9 cellular contexts compared by ENCODE assay signal in the genomic region with DNA sequence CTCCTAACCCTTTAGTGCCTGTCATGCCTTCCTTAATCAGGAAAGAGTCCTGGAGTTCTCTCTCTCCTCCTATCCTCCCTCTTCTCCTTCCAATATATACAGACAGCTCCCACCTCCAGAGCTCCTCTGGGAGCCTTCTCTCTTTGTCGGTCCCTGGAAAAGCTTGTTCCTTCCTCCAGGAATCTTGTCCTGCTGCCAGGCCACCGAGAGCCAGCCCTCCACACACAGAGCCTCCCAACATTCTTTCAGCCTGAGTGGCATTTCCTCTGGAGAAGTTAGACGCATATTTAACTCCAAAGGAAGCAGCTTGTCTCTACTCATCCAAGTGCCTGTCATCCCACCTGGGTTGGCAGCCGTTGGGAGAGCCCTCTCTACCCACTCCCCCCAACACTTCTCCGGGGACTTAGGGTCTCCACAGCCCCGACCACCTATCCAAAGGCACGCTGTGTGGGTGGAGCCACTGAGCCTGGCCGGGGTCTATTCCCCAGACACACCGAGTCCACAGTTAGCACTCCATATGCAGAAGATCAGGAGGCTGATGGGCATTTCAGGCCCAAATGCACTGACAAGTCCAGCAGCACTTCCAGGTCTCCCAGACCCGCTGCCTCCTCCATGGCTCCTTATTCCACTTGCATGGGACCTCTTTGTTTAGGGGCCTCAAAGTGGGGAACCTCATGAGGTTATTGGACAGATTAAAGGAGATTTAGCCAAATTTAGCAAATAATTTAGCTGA.
DNase-seq lines count a peak whose midpoint lies in the region; ATAC-seq and TF ChIP-seq lines count a peak whose summit lies in the region.
"Had no signal": no experiment of that assay in that cellular context is flagged by ENCODE, and none has a peak within 500 bp of the region (broad histone marks: within the 10 kb centered on the region; RNA-seq: fewer than 3 reads in every experiment).

No MANE protein-coding gene starts in this region.

- H3K4me3 ChIP-seq in brain microvascular endothelial cell (ENCODE audit: low read depth, low read length) = no peak overlapping the region

- H3K27ac ChIP-seq in brain microvascular endothelial cell = peak overlapping the region; percentile 64
- H3K27ac ChIP-seq: neutrophil had no signal

- no peak for TF ChIP-seq CTCF in brain microvascular endothelial cell (IDR thresholded peaks at IDR 0.05; ENCODE audit: low read depth, low read length, missing control alignments)
- no peak for TF ChIP-seq CTCF in GM10266 (IDR thresholded peaks at IDR 0.05; ENCODE audit: control insufficient read depth, insufficient read depth, low read depth, missing control alignments)

- DNase-seq in HS-27A (ENCODE audit: low read depth) = peak; percentile 95
- peak; percentile 76 for DNase-seq in brain microvascular endothelial cell
- DNase-seq in iris pigment epithelial cell (ENCODE audit: low read depth) = peak; percentile 70
- peak; percentile 81 for DNase-seq in stromal cell of bone marrow (ENCODE audit: low read depth)
- DNase-seq in NCI-H2227 treated with DMSO at 0.1 percent for 48 hours (lab: John Stamatoyannopoulos, UW) = no peak
- no peak for DNase-seq in GM10266 (ENCODE audit: extremely low spot score)

- in situ Hi-C loops in brain microvascular endothelial cell (cut with HindIII; ENCODE audit: low pct_ligation_motif_present, low sequenced_read_pairs) = no loop called here

- H3K27me3 ChIP-seq in brain microvascular endothelial cell (replicated peaks) = no peaks in the 10 kb centered on the region
- H3K27me3 ChIP-seq: neutrophil had no signal

- ATAC-seq in HG03045 (IDR thresholded peaks at IDR 0.05; ENCODE audit: unreplicated experiment) (no peak), HG03280 (IDR thresholded peaks at IDR 0.05; ENCODE audit: unreplicated experiment) (no peak)

- H3K36me3 ChIP-seq in brain microvascular endothelial cell (replicated peaks) = no peaks in the 10 kb centered on the region
- H3K36me3 ChIP-seq: neutrophil had no signal

Comparison
In these comparisons a context has a peak if more than half of its experiments do, and no peak if none do; other contexts are left out.
1. DNase-seq: peak in HS-27A (single experiment), brain microvascular endothelial cell (single experiment), iris pigment epithelial cell (single experiment) and stromal cell of bone marrow (single experiment); none in NCI-H2227 treated with DMSO at 0.1 percent for 48 hours (single experiment) and GM10266 (single experiment).